In genomic region chr9:7561527-7561926, GRCh38 we compare ENCODE assay signal across 18 cellular contexts.
"Had no signal": no experiment of that assay in that cellular context is flagged by ENCODE, and none has a peak within 500 bp of the region (broad histone marks: within the 10 kb centered on the region; RNA-seq: fewer than 3 reads in every experiment).

No MANE protein-coding gene starts in this region.

- H3K9me3 Mint-ChIP-seq: activated naive CD4-positive, alpha-beta T cell treated with anti-CD3 and anti-CD28 coated beads, Interleukin-2, amount 50 U/mL, for 72 hours; stimulated activated naive CD8-positive, alpha-beta T cell treated with anti-CD3 and anti-CD28 coated beads, Interleukin-15, Interleukin-2, amounts not matched to agents 100 ng/mL and 50 ng/mL, for 24 hours had no signal

- H2AFZ ChIP-seq: hepatocyte, parathyroid adenoma had no signal

- H3K4me1 ChIP-seq: parathyroid adenoma, upper lobe of right lung had no signal

- H3K9me3 ChIP-seq: neutrophil, thoracic aorta, upper lobe of right lung had no signal

- FAIRE-seq: islet of Langerhans had no signal

- H3K36me3 ChIP-seq: neutrophil, thoracic aorta, upper lobe of right lung had no signal

- H3K79me2 ChIP-seq: hepatocyte, parathyroid adenoma had no signal

- H3K27ac ChIP-seq: epithelial cell of prostate, hepatocyte, neutrophil, parathyroid adenoma, thoracic aorta, upper lobe of right lung, VCaP had no signal

- DNase-seq: activated CD4-positive, alpha-beta T cell treated with anti-CD3 and anti-CD28 coated beads for 1 hour; activated CD4-positive, alpha-beta T cell treated with anti-CD3 and anti-CD28 coated beads, Interleukin-2, amount 50 U/mL, for 4 hours; activated gamma-delta T cell; foreskin fibroblast; midbrain; SW 1271; T-helper 2 cell; upper lobe of right lung had no signal

- H3K9ac ChIP-seq: parathyroid adenoma had no signal

- H3K4me2 ChIP-seq: hepatocyte had no signal

- H3K27me3 ChIP-seq: hepatocyte, neutrophil, upper lobe of right lung had no signal

- ATAC-seq: activated naive CD4-positive, alpha-beta T cell treated with anti-CD3 and anti-CD28 coated beads, Interleukin-2, amount 50 U/mL, for 72 hours; upper lobe of right lung had no signal

- H3K4me3 Mint-ChIP-seq: stimulated activated naive CD8-positive, alpha-beta T cell treated with anti-CD3 and anti-CD28 coated beads, Interleukin-15, Interleukin-2, amounts not matched to agents 100 ng/mL and 50 ng/mL, for 24 hours had no signal

- H3K4me3 ChIP-seq: hepatocyte, lung, thoracic aorta, upper lobe of right lung had no signal

- H3K27ac Mint-ChIP-seq: activated naive CD4-positive, alpha-beta T cell treated with anti-CD3 and anti-CD28 coated beads, Interleukin-2, amount 50 U/mL, for 72 hours; stimulated activated naive CD8-positive, alpha-beta T cell treated with anti-CD3 and anti-CD28 coated beads, Interleukin-15, Interleukin-2, amounts not matched to agents 100 ng/mL and 50 ng/mL, for 24 hours had no signal

- H3K36me3 Mint-ChIP-seq: activated naive CD4-positive, alpha-beta T cell treated with anti-CD3 and anti-CD28 coated beads, Interleukin-2, amount 50 U/mL, for 72 hours had no signal
